9 cellular contexts compared by ENCODE assay signal in genomic region chr3:9732080-9732752, GRCh38. TPM values are rescaled to one million over a fixed set of nuclear protein-coding genes. Genes with fewer than 3 reads are reported as not detected.
DNase-seq lines count a peak whose midpoint lies in the region; ATAC-seq and TF ChIP-seq lines count a peak whose summit lies in the region.
"Had no signal": no experiment of that assay in that cellular context is flagged by ENCODE, and none has a peak within 500 bp of the region (broad histone marks: within the 10 kb centered on the region; RNA-seq: fewer than 3 reads in every experiment).

No MANE protein-coding gene starts in this region.

- peaks cover 44% of the 10 kb centered on the region for H3K4me1 Mint-ChIP-seq in activated B cell treated with CpG ODN at 0.5 μM for 24 hours

- intact Hi-C loops in activated B cell treated with CpG ODN at 0.5 μM for 24 hours (cut with micrococcal nuclease): loop anchor here (5.0 kb wide), 2 partner anchors 75 to 1985 kb away; no protein-coding TSS in a partner anchor

- peak; percentile 2 for DNase-seq in NCI-H510A (lab: John Stamatoyannopoulos, UW)
- no peak for DNase-seq in NCI-H510A treated with DMSO at 0.1 percent for 48 hours (lab: John Stamatoyannopoulos, UW)
- no peak for DNase-seq in activated B cell treated with CpG ODN at 0.5 μM for 24 hours
- peak; percentile 26 for DNase-seq in effector CD4-positive, alpha-beta T cell
- DNase-seq in tibial nerve (ENCODE audit: low spot score in 2 of 2): no peak

- peaks cover 47% of the 10 kb centered on the region for H3K4me1 ChIP-seq in mononuclear cell (ENCODE audit: insufficient read depth, low read length)
- peaks cover 0 to 44% (median 20%) of the 10 kb centered on the region in 4 donors for H3K4me1 ChIP-seq in tibial nerve

- no peak for TF ChIP-seq CTCF in activated B cell treated with CpG ODN at 0.5 μM for 24 hours (IDR thresholded peaks at IDR 0.05)
- TF ChIP-seq CTCF in tibial nerve (IDR thresholded peaks at IDR 0.05): no peak

- no peaks in the 10 kb centered on the region for H3K27me3 Mint-ChIP-seq in activated B cell treated with CpG ODN at 0.5 μM for 24 hours

- peak overlapping the region; percentile 95 for H3K4me3 Mint-ChIP-seq in activated B cell treated with CpG ODN at 0.5 μM for 24 hours

- CTCF ChIA-PET in activated B cell treated with CpG ODN at 0.5 μM for 24 hours (lab: Charles Lee): interaction anchor here (1.0 to 1.3 kb wide), 2 partner anchors 17 to 50 kb away, joined by 3 to 4 read pairs; partner anchors contain the start of gene OGG1

- POLR2A ChIA-PET in activated B cell treated with CpG ODN at 0.5 μM for 24 hours (lab: Charles Lee): interaction anchor here (0.6 to 4.5 kb wide), 16 partner anchors 10 to 588 kb away, joined by 3 to 55 read pairs (median 5); partner anchors contain the start of genes ARPC4, CRELD1, EMC3 and MTMR14

- H3K36me3 Mint-ChIP-seq in activated B cell treated with CpG ODN at 0.5 μM for 24 hours (ENCODE audit: low read depth): peaks cover 36% of the 10 kb centered on the region

- H3K4me3 ChIP-seq in mononuclear cell (ENCODE audit: low read length): peak overlapping the region; percentile 83
- peak overlapping the region; percentile 71 to 100 (median 94) for H3K4me3 ChIP-seq in tibial nerve

- peak overlapping the region; percentile 83 for H3K27ac Mint-ChIP-seq in activated B cell treated with CpG ODN at 0.5 μM for 24 hours

- TF ChIP-seq POLR2A in tibial nerve (IDR thresholded peaks at IDR 0.05): no peak

- H3K27ac ChIP-seq in tibial nerve: peak overlapping the region; percentile 92 to 96 (median 94)

- peaks cover 0 to 29% (median 0%) of the 10 kb centered on the region in 3 donors for H3K36me3 ChIP-seq in tibial nerve

- H3K9me3 Mint-ChIP-seq in activated B cell treated with CpG ODN at 0.5 μM for 24 hours: no peaks in the 10 kb centered on the region

- H3K9me3 ChIP-seq in mononuclear cell (ENCODE audit: low read depth, low read length) (no peaks in the 10 kb centered on the region), tibial nerve (no peaks in the 10 kb centered on the region)

- H3K27me3 ChIP-seq in mononuclear cell (ENCODE audit: insufficient read depth, low read length) (no peaks in the 10 kb centered on the region), tibial nerve (no peaks in the 10 kb centered on the region)

- ATAC-seq in HG03439 (IDR thresholded peaks at IDR 0.05; ENCODE audit: unreplicated experiment): peak; percentile 24
- ATAC-seq in activated B cell treated with CpG ODN at 0.5 μM for 24 hours (ENCODE audit: low read depth): no peak
- no peak for ATAC-seq in HG02981 (IDR thresholded peaks at IDR 0.05; ENCODE audit: unreplicated experiment)

- no peak for TF ChIP-seq EP300 in tibial nerve (IDR thresholded peaks at IDR 0.05)

- 4 to 7% methylated on average over 18 to 42 of the region's 42 CpGs for WGBS in tibial nerve, 2 donors

RNA-seq across cellular contexts. Expression of gene BRPF1, which starts 0.7 kb away (rescaled TPM):
- 33.5 and 35.2 TPM in 2 replicates for total RNA-seq in activated B cell treated with CpG ODN at 0.5 μM for 24 hours
- total RNA-seq in mononuclear cell: 40.9 TPM
- total RNA-seq in tibial nerve: 10 to 100 TPM; 18.0 to 21.0 (median 20.6) TPM

RNA-seq across cellular contexts. Expression of gene OGG1, which starts 17.5 kb away (rescaled TPM):
- total RNA-seq in activated B cell treated with CpG ODN at 0.5 μM for 24 hours: 43.5 and 60.7 TPM in 2 replicates
- 7.8 TPM for total RNA-seq in mononuclear cell
- 10 to 100 TPM; 26.8 to 54.9 (median 40.6) TPM for total RNA-seq in tibial nerve

RNA-seq across cellular contexts. Expression of gene CPNE9, which starts 28.6 kb away (rescaled TPM):
- total RNA-seq in activated B cell treated with CpG ODN at 0.5 μM for 24 hours (0.20 TPM in 1 of 2 replicates, not detected in the other), mononuclear cell (not detected), tibial nerve (not detected)
- total RNA-seq: Daoy had no signal

RNA-seq across cellular contexts. Expression of gene CAMK1, which starts 37.5 kb away (rescaled TPM):
- total RNA-seq in activated B cell treated with CpG ODN at 0.5 μM for 24 hours (0.69 and 1.7 TPM in 2 replicates), mononuclear cell (24.7 TPM), tibial nerve (10 to 100 TPM; 60.3 to 94.8 (median 72.2) TPM)

Comparison
In these comparisons a context has a peak if more than half of its experiments do, and no peak if none do; other contexts are left out.
1. DNase-seq: peak in NCI-H510A (single experiment) and effector CD4-positive, alpha-beta T cell (single experiment); none in NCI-H510A treated with DMSO at 0.1 percent for 48 hours (single experiment), activated B cell treated with CpG ODN at 0.5 μM for 24 hours (single experiment) and tibial nerve (0 of 2).